Comparison of ENCODE assay signal across 1 cellular context in the genomic region with DNA sequence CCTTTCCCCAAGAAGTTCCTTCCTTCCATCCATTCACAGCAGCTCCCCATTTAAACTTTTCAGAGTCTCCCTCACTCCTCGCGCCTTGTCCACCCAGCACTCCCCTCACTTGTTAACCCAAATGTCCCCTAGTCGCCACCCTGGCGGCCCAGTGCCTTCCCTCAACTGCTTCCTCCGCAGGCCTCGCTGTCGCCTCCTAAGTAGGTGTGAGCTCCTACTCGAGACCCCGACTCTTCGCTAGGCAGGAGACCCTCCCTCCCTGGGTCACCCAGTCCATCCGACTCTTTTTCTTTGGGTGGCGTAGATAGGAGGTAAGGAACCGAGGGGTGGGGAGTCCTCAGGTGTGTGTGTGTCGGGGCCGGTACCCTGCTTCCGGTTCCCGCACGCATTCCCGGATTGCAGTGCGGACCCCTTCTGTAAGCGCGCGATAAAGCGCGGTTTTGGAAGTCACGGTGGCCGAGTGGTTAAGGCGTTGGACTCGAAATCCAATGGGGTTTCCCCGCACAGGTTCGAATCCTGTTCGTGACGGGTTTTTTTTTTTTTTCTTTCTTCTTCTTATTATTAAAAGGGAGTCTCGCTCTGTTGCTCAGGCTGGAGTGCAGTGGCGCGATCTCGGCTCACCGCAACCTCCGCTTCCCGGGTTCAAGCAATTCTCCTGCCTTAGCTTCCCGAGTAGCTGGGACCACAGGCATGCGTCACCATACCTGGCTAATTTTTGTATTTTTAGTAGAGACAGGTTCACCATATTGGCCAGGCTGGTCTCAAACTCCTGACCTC.
TF ChIP-seq lines count a peak whose summit lies in the region.

No MANE protein-coding gene starts in this region.

TF ChIP-seq in HepG2, 621 proteins besides CTCF, POLR2A, EP300 and RAD21 (continued from another document and continues in another):
- TF ChIP-seq, protein P1, sequence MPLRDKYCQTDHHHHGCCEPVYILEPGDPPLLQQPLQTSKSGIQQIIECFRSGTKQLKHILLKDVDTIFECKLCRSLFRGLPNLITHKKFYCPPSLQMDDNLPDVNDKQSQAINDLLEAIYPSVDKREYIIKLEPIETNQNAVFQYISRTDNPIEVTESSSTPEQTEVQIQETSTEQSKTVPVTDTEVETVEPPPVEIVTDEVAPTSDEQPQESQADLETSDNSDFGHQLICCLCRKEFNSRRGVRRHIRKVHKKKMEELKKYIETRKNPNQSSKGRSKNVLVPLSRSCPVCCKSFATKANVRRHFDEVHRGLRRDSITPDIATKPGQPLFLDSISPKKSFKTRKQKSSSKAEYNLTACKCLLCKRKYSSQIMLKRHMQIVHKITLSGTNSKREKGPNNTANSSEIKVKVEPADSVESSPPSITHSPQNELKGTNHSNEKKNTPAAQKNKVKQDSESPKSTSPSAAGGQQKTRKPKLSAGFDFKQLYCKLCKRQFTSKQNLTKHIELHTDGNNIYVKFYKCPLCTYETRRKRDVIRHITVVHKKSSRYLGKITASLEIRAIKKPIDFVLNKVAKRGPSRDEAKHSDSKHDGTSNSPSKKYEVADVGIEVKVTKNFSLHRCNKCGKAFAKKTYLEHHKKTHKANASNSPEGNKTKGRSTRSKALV (CRISPR knock-in tag; IDR thresholded peaks at IDR 0.05) = 0 out of 2 replicates have a peak, but pooled peaks have one; percentile 51
- TF ChIP-seq ZKSCAN5 (CRISPR knock-in tag; IDR thresholded peaks at IDR 0.05) = peak; percentile 50; the same call in 1 of the 2 replicates
- no peak for TF ChIP-seq NFE2 (CRISPR knock-in tag; IDR thresholded peaks at IDR 0.05)
- TF ChIP-seq ZNF124 (CRISPR knock-in tag; IDR thresholded peaks at IDR 0.05) = peak; percentile 78
- TF ChIP-seq, protein P2, sequence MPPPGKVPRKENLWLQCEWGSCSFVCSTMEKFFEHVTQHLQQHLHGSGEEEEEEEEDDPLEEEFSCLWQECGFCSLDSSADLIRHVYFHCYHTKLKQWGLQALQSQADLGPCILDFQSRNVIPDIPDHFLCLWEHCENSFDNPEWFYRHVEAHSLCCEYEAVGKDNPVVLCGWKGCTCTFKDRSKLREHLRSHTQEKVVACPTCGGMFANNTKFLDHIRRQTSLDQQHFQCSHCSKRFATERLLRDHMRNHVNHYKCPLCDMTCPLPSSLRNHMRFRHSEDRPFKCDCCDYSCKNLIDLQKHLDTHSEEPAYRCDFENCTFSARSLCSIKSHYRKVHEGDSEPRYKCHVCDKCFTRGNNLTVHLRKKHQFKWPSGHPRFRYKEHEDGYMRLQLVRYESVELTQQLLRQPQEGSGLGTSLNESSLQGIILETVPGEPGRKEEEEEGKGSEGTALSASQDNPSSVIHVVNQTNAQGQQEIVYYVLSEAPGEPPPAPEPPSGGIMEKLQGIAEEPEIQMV (CRISPR knock-in tag; IDR thresholded peaks at IDR 0.05; ENCODE audit: low read depth) = no peak
- TF ChIP-seq, protein P3, sequence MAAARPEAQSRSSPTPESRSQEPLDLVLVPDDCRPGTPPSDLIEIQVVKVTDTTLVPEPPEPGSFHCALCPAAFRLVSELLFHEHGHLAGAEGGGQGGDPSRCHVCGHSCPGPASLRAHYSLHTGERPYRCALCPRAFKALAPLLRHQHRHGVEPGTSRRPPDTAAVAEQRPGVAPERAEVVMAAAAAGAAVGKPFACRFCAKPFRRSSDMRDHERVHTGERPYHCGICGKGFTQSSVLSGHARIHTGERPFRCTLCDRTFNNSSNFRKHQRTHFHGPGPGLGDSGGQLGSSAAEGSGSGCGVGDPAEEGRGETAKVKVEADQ (CRISPR knock-in tag; IDR thresholded peaks at IDR 0.05; ENCODE audit: borderline replicate concordance) = no peak
- TF ChIP-seq PHF21A (CRISPR knock-in tag; IDR thresholded peaks at IDR 0.05) = peak; percentile 80
- peak; percentile 47; the same call in 1 of the 2 replicates for TF ChIP-seq NCOA2 (CRISPR knock-in tag; IDR thresholded peaks at IDR 0.05)
- no peak; the same call in 1 of the 2 replicates for TF ChIP-seq NKX3-1 (CRISPR knock-in tag; IDR thresholded peaks at IDR 0.05)
- TF ChIP-seq ZNF570 (CRISPR knock-in tag; IDR thresholded peaks at IDR 0.05; ENCODE audit: borderline replicate concordance) = 0 out of 2 replicates have a peak, but pooled peaks have one; percentile 41
- TF ChIP-seq ZNF737 (CRISPR knock-in tag; IDR thresholded peaks at IDR 0.05; ENCODE audit: borderline replicate concordance) = no peak
- TF ChIP-seq RARG (CRISPR knock-in tag; IDR thresholded peaks at IDR 0.05; ENCODE audit: low read depth) = no peak
- no peak for TF ChIP-seq HNRNPH1 (optimal IDR thresholded peaks at IDR 0.05; ENCODE audit: low read depth, low read length)
- TF ChIP-seq SNRNP70 (IDR thresholded peaks at IDR 0.05; ENCODE audit: low read depth, low read length) = no peak
- TF ChIP-seq ZNF501 (CRISPR knock-in tag; IDR thresholded peaks at IDR 0.05) = peak; percentile 91
- TF ChIP-seq ZNF121 (CRISPR knock-in tag; IDR thresholded peaks at IDR 0.05) = peak; percentile 42
- TF ChIP-seq ZNF589 (CRISPR knock-in tag; conservative IDR thresholded peaks at IDR 0.05) = 0 out of 2 replicates have a peak, but pooled peaks have one; percentile 56
- TF ChIP-seq FIP1L1 (IDR thresholded peaks at IDR 0.05; ENCODE audit: borderline replicate concordance, insufficient read depth, low read depth, low read length) = no peak
- TF ChIP-seq, protein P4, sequence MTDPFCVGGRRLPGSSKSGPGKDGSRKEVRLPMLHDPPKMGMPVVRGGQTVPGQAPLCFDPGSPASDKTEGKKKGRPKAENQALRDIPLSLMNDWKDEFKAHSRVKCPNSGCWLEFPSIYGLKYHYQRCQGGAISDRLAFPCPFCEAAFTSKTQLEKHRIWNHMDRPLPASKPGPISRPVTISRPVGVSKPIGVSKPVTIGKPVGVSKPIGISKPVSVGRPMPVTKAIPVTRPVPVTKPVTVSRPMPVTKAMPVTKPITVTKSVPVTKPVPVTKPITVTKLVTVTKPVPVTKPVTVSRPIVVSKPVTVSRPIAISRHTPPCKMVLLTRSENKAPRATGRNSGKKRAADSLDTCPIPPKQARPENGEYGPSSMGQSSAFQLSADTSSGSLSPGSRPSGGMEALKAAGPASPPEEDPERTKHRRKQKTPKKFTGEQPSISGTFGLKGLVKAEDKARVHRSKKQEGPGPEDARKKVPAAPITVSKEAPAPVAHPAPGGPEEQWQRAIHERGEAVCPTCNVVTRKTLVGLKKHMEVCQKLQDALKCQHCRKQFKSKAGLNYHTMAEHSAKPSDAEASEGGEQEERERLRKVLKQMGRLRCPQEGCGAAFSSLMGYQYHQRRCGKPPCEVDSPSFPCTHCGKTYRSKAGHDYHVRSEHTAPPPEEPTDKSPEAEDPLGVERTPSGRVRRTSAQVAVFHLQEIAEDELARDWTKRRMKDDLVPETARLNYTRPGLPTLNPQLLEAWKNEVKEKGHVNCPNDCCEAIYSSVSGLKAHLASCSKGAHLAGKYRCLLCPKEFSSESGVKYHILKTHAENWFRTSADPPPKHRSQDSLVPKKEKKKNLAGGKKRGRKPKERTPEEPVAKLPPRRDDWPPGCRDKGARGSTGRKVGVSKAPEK (CRISPR knock-in tag; IDR thresholded peaks at IDR 0.05; ENCODE audit: borderline replicate concordance) = no peak
- TF ChIP-seq, protein P5, sequence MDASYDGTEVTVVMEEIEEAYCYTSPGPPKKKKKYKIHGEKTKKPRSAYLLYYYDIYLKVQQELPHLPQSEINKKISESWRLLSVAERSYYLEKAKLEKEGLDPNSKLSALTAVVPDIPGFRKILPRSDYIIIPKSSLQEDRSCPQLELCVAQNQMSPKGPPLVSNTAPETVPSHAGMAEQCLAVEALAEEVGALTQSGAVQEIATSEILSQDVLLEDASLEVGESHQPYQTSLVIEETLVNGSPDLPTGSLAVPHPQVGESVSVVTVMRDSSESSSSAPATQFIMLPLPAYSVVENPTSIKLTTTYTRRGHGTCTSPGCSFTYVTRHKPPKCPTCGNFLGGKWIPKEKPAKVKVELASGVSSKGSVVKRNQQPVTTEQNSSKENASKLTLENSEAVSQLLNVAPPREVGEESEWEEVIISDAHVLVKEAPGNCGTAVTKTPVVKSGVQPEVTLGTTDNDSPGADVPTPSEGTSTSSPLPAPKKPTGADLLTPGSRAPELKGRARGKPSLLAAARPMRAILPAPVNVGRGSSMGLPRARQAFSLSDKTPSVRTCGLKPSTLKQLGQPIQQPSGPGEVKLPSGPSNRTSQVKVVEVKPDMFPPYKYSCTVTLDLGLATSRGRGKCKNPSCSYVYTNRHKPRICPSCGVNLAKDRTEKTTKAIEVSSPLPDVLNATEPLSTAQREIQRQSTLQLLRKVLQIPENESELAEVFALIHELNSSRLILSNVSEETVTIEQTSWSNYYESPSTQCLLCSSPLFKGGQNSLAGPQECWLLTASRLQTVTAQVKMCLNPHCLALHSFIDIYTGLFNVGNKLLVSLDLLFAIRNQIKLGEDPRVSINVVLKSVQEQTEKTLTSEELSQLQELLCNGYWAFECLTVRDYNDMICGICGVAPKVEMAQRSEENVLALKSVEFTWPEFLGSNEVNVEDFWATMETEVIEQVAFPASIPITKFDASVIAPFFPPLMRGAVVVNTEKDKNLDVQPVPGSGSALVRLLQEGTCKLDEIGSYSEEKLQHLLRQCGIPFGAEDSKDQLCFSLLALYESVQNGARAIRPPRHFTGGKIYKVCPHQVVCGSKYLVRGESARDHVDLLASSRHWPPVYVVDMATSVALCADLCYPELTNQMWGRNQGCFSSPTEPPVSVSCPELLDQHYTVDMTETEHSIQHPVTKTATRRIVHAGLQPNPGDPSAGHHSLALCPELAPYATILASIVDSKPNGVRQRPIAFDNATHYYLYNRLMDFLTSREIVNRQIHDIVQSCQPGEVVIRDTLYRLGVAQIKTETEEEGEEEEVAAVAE (CRISPR knock-in tag; IDR thresholded peaks at IDR 0.05; ENCODE audit: borderline replicate concordance) = no peak
- no peak for TF ChIP-seq KLF11 (CRISPR knock-in tag; IDR thresholded peaks at IDR 0.05)
- no peak for TF ChIP-seq MIXL1 (CRISPR knock-in tag; IDR thresholded peaks at IDR 0.05)
- TF ChIP-seq, protein P6, sequence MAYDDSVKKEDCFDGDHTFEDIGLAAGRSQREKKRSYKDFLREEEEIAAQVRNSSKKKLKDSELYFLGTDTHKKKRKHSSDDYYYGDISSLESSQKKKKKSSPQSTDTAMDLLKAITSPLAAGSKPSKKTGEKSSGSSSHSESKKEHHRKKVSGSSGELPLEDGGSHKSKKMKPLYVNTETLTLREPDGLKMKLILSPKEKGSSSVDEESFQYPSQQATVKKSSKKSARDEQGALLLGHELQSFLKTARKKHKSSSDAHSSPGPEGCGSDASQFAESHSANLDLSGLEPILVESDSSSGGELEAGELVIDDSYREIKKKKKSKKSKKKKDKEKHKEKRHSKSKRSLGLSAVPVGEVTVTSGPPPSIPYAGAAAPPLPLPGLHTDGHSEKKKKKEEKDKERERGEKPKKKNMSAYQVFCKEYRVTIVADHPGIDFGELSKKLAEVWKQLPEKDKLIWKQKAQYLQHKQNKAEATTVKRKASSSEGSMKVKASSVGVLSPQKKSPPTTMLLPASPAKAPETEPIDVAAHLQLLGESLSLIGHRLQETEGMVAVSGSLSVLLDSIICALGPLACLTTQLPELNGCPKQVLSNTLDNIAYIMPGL (CRISPR knock-in tag; IDR thresholded peaks at IDR 0.05; ENCODE audit: borderline replicate concordance in 1 of 2, low read depth in 1 of 2) = peak; percentile 96 to 100
- TF ChIP-seq MED13 (CRISPR knock-in tag; IDR thresholded peaks at IDR 0.05) = no peak
- TF ChIP-seq RXRB (CRISPR knock-in tag; IDR thresholded peaks at IDR 0.05; ENCODE audit: borderline replicate concordance) = peak; percentile 54; the same call in 1 of the 2 replicates
- TF ChIP-seq, protein P7, sequence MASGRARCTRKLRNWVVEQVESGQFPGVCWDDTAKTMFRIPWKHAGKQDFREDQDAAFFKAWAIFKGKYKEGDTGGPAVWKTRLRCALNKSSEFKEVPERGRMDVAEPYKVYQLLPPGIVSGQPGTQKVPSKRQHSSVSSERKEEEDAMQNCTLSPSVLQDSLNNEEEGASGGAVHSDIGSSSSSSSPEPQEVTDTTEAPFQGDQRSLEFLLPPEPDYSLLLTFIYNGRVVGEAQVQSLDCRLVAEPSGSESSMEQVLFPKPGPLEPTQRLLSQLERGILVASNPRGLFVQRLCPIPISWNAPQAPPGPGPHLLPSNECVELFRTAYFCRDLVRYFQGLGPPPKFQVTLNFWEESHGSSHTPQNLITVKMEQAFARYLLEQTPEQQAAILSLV (CRISPR knock-in tag; IDR thresholded peaks at IDR 0.05; ENCODE audit: borderline replicate concordance) = peak; percentile 74; the same call in 1 of the 2 replicates
- TF ChIP-seq, protein P8, sequence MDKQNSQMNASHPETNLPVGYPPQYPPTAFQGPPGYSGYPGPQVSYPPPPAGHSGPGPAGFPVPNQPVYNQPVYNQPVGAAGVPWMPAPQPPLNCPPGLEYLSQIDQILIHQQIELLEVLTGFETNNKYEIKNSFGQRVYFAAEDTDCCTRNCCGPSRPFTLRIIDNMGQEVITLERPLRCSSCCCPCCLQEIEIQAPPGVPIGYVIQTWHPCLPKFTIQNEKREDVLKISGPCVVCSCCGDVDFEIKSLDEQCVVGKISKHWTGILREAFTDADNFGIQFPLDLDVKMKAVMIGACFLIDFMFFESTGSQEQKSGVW (CRISPR knock-in tag; IDR thresholded peaks at IDR 0.05; ENCODE audit: borderline replicate concordance) = no peak
- peak; percentile 65; the same call in 1 of the 2 replicates for TF ChIP-seq ZNF343 (CRISPR knock-in tag; IDR thresholded peaks at IDR 0.05)
- no peak for TF ChIP-seq ZNF530 (CRISPR knock-in tag; IDR thresholded peaks at IDR 0.05; ENCODE audit: low read depth)
- no peak for TF ChIP-seq ZNF232 (CRISPR knock-in tag; IDR thresholded peaks at IDR 0.05; ENCODE audit: borderline replicate concordance)
- no peak for TF ChIP-seq ZSCAN30 (CRISPR knock-in tag; IDR thresholded peaks at IDR 0.05)
- peak; percentile 66; the same call in 1 of the 2 replicates for TF ChIP-seq BORCS8-MEF2B (CRISPR knock-in tag; IDR thresholded peaks at IDR 0.05)
- TF ChIP-seq, protein P9, sequence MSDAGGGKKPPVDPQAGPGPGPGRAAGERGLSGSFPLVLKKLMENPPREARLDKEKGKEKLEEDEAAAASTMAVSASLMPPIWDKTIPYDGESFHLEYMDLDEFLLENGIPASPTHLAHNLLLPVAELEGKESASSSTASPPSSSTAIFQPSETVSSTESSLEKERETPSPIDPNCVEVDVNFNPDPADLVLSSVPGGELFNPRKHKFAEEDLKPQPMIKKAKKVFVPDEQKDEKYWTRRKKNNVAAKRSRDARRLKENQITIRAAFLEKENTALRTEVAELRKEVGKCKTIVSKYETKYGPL (CRISPR knock-in tag; IDR thresholded peaks at IDR 0.05) = no peak
